In the genomic region with DNA sequence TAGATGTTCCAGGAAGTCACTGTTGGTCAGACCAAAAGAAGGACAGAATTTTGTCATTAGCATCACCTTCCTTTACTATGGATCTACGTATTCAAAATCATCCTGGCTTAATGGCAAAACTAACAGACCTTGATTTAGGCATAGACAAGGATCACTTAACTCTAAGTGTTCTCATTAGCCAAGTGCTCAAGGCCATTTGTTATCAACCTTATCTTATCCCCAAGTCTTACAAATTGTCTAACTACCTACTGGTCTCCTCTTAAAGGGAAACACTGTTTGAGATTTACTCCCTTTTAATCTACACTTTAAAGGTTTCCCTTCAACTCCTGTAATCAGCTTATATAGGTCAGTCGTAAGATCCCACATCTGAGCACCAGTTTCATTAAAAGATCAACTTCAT, we compare ENCODE assay signal across 23 cellular contexts.
"Had no signal": no experiment of that assay in that cellular context is flagged by ENCODE, and none has a peak within 500 bp of the region (broad histone marks: within the 10 kb centered on the region; RNA-seq: fewer than 3 reads in every experiment).

No MANE protein-coding gene starts in this region.

- H3K9me3 Mint-ChIP-seq: stimulated activated memory B cell treated with anti-CD40 and anti-IgM and Interleukin-4, amounts not matched to agents 10 μg/mL and 1 μg/mL and 100 μg/mL, for 72 hours; stimulated activated naive CD8-positive, alpha-beta T cell treated with anti-CD3 and anti-CD28 coated beads, Interleukin-15, Interleukin-2, amounts not matched to agents 100 ng/mL and 50 ng/mL, for 24 hours had no signal

- H3K36me3 Mint-ChIP-seq: naive thymus-derived CD8-positive, alpha-beta T cell; stimulated activated memory B cell treated with anti-CD40 and anti-IgM and Interleukin-4, amounts not matched to agents 10 μg/mL and 1 μg/mL and 100 μg/mL, for 72 hours had no signal

- H3K27me3 Mint-ChIP-seq: effector memory CD8-positive, alpha-beta T cell; naive thymus-derived CD8-positive, alpha-beta T cell; stimulated activated memory B cell treated with anti-CD40 and anti-IgM and Interleukin-4, amounts not matched to agents 10 μg/mL and 1 μg/mL and 100 μg/mL, for 72 hours; stimulated activated naive CD8-positive, alpha-beta T cell treated with anti-CD3 and anti-CD28 coated beads, Interleukin-15, Interleukin-2, amounts not matched to agents 100 ng/mL and 50 ng/mL, for 24 hours had no signal

- H3K9me3 ChIP-seq: esophagus muscularis mucosa, gastrocnemius medialis, heart right ventricle, mucosa of descending colon, neutrophil, spleen, tibial artery, upper lobe of left lung, uterus had no signal

- FAIRE-seq: islet of Langerhans had no signal

- H3K27ac ChIP-seq: epithelial cell of prostate, esophagus muscularis mucosa, gastrocnemius medialis, heart right ventricle, neutrophil, spleen, tibial artery, upper lobe of left lung, uterus had no signal

- DNase-seq: effector memory CD8-positive, alpha-beta T cell; gastrocnemius medialis; heart right ventricle; hypothalamus; kidney glomerular epithelial cell; mammary epithelial cell; mucosa of descending colon; naive thymus-derived CD8-positive, alpha-beta T cell; posterior cingulate gyrus; spleen; stimulated activated CD4-positive, alpha-beta T cell treated with anti-CD3 and anti-CD28 coated beads, Interleukin-15, amount 100 ng/mL, for 24 hours; stimulated activated CD4-positive, alpha-beta T cell treated with anti-CD3 and anti-CD28 coated beads, Interleukin-1b, Interleukin-23, amount 100 ng/mL, for 48 hours; stimulated activated CD4-positive, alpha-beta T cell treated with anti-CD3 and anti-CD28 coated beads, Interleukin-4, amount 100 ng/mL, for 24 hours; tibial artery; upper lobe of left lung; uterus had no signal

- H3K4me3 ChIP-seq: esophagus muscularis mucosa, gastrocnemius medialis, heart right ventricle, mucosa of descending colon, spleen, tibial artery, upper lobe of left lung, uterus had no signal

- H3K4me1 Mint-ChIP-seq: naive thymus-derived CD8-positive, alpha-beta T cell; stimulated activated memory B cell treated with anti-CD40 and anti-IgM and Interleukin-4, amounts not matched to agents 10 μg/mL and 1 μg/mL and 100 μg/mL, for 72 hours had no signal

- H3K27me3 ChIP-seq: esophagus muscularis mucosa, gastrocnemius medialis, heart right ventricle, neutrophil, spleen, tibial artery, upper lobe of left lung, uterus had no signal

- H3K36me3 ChIP-seq: esophagus muscularis mucosa, gastrocnemius medialis, heart right ventricle, neutrophil, spleen, tibial artery, upper lobe of left lung, uterus had no signal

- H3K4me3 Mint-ChIP-seq: effector memory CD8-positive, alpha-beta T cell; naive thymus-derived CD8-positive, alpha-beta T cell; stimulated activated memory B cell treated with anti-CD40 and anti-IgM and Interleukin-4, amounts not matched to agents 10 μg/mL and 1 μg/mL and 100 μg/mL, for 72 hours; stimulated activated naive CD8-positive, alpha-beta T cell treated with anti-CD3 and anti-CD28 coated beads, Interleukin-15, Interleukin-2, amounts not matched to agents 100 ng/mL and 50 ng/mL, for 24 hours had no signal

- ATAC-seq: effector memory CD8-positive, alpha-beta T cell; gastrocnemius medialis; heart right ventricle; mucosa of descending colon; naive thymus-derived CD8-positive, alpha-beta T cell; sciatic nerve; stimulated activated memory B cell treated with anti-CD40 and anti-IgM and Interleukin-4, amounts not matched to agents 10 μg/mL and 1 μg/mL and 100 μg/mL, for 72 hours had no signal

- H3K4me1 ChIP-seq: esophagus muscularis mucosa, gastrocnemius medialis, heart right ventricle, spleen, tibial artery, upper lobe of left lung, uterus had no signal

- H3K27ac Mint-ChIP-seq: effector memory CD8-positive, alpha-beta T cell; naive thymus-derived CD8-positive, alpha-beta T cell; stimulated activated memory B cell treated with anti-CD40 and anti-IgM and Interleukin-4, amounts not matched to agents 10 μg/mL and 1 μg/mL and 100 μg/mL, for 72 hours; stimulated activated naive CD8-positive, alpha-beta T cell treated with anti-CD3 and anti-CD28 coated beads, Interleukin-15, Interleukin-2, amounts not matched to agents 100 ng/mL and 50 ng/mL, for 24 hours had no signal
